8 cellular contexts compared by ENCODE assay signal in genomic region chr7:25496394-25497103, GRCh38.
DNase-seq lines count a peak whose midpoint lies in the region; ATAC-seq and TF ChIP-seq lines count a peak whose summit lies in the region.

No MANE protein-coding gene starts in this region.

- H3K4me3 ChIP-seq in GM12875 (ENCODE audit: low read depth, low read length): peak overlapping the region; percentile 23
- H3K4me3 ChIP-seq in NB4 (ENCODE audit: low read depth, low read length): peak overlapping the region; percentile 49
- peak overlapping the region in 1 of 4 donors; percentile 16 for H3K4me3 ChIP-seq in esophagus squamous epithelium

- peak overlapping the region in 3 of 4 donors; percentile 1 to 59 (median 25) for H3K27ac ChIP-seq in esophagus squamous epithelium

- ATAC-seq in GM21619 (IDR thresholded peaks at IDR 0.05; ENCODE audit: unreplicated experiment) (peak; percentile 63), HG03280 (IDR thresholded peaks at IDR 0.05; ENCODE audit: unreplicated experiment) (no peak)

- TF ChIP-seq CTCF in GM12875 (IDR thresholded peaks at IDR 0.05; ENCODE audit: borderline replicate concordance, insufficient read depth, low read depth, low read length): no peak
- TF ChIP-seq CTCF in NB4 (IDR thresholded peaks at IDR 0.05; ENCODE audit: low read depth, low read length): no peak
- no peak for TF ChIP-seq CTCF in esophagus squamous epithelium (IDR thresholded peaks at IDR 0.05)

- intact Hi-C loops in esophagus squamous epithelium (cut with DNase I): loop anchor here (10.0 kb wide), 1 partner anchor 62 kb away; no protein-coding TSS in a partner anchor

- peak; percentile 86 for DNase-seq in NB4 (ENCODE audit: low read depth)
- no peak for DNase-seq in esophagus squamous epithelium (lab: John Stamatoyannopoulos, UW)
- DNase-seq in HPDE6-E6E7 (ENCODE audit: extremely low spot score): no peak
- no peak for DNase-seq in NCI-H82 (lab: John Stamatoyannopoulos, UW)
- no peak for DNase-seq in NCI-H1105 (lab: John Stamatoyannopoulos, UW)

- 64 to 70% methylated on average over 13 of the region's 13 CpGs for WGBS in esophagus squamous epithelium, 2 donors

- H3K9me3 ChIP-seq in esophagus squamous epithelium: no peaks in the 10 kb centered on the region

- H3K27me3 ChIP-seq in esophagus squamous epithelium: no peaks in the 10 kb centered on the region

- TF ChIP-seq POLR2A in NB4 (IDR thresholded peaks at IDR 0.05; ENCODE audit: extremely low read depth, insufficient read length): no peak
- TF ChIP-seq POLR2A in esophagus squamous epithelium (IDR thresholded peaks at IDR 0.05): no peak

- no peaks in the 10 kb centered on the region for H3K36me3 ChIP-seq in esophagus squamous epithelium

- peaks cover 0 to 23% (median 0%) of the 10 kb centered on the region in 3 donors for H3K4me1 ChIP-seq in esophagus squamous epithelium
